ENCODE assay signal across 8 cellular contexts in the genomic region with DNA sequence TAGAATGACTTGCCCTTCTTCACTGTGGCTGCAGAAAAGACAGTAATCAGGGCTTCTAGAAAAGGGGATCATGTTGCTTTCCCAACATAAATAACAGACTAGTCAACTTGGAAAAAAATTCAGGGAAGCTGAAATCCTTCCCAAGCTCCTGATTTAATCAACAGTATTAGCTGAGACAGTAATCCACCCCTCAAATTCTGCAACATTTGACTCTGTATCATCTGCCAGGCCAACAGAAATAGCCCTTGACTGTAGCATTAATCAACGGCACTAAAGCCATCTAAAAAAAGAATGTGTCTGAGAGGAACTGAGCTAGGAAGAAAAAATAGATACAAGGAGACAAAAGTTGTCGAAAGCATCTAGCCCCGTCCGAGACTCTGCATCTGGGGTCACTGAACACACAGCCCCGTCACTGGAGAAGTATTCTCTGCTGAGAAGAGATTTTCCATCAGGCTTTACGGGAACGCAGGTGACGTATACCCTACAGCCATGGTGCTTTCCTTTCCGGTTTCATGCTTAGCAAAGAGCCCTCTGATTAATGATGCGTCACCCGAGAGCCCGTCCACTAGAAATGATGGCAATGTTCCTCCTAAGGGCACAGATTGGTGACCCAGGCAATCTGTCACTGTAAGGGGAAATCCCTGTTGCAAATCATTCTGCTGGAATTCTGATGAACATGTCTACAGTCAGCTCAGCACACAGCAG. TPM values are rescaled to one million over a fixed set of nuclear protein-coding genes. Genes with fewer than 3 reads are reported as not detected.
DNase-seq lines count a peak whose midpoint lies in the region; ATAC-seq, FAIRE-seq and TF ChIP-seq lines count a peak whose summit lies in the region.

No MANE protein-coding gene starts in this region.

- ATAC-seq in HG02852 (IDR thresholded peaks at IDR 0.05; ENCODE audit: unreplicated experiment): no peak

- no peak overlapping the region for H3K18ac ChIP-seq in mesendoderm (ENCODE audit: low read length)

- H4K5ac ChIP-seq in mesendoderm (ENCODE audit: low read length): no peak overlapping the region

- H3K36me3 ChIP-seq in BJ (ENCODE audit: control insufficient read depth, insufficient read depth, low read length): no peaks in the 10 kb centered on the region
- H3K36me3 ChIP-seq in mesendoderm (ENCODE audit: control insufficient read depth, insufficient read depth, low read length): no peaks in the 10 kb centered on the region

- H3K4me1 ChIP-seq in mesendoderm (ENCODE audit: control insufficient read depth, low read depth, low read length): no peaks in the 10 kb centered on the region

- POLR2A ChIA-PET in BJ (lab: Charles Lee): interaction anchor here (0.6 kb wide), 1 partner anchor 16 kb away, joined by 4 read pairs; no protein-coding TSS in a partner anchor

- H2BK15ac ChIP-seq in mesendoderm (replicated peaks; ENCODE audit: low read depth): peak overlapping the region; percentile 4

- no peak overlapping the region for H4K8ac ChIP-seq in mesendoderm (ENCODE audit: low read depth, low read length)

- peak; percentile 76 for FAIRE-seq in HTR-8/SVneo (lab: Jason Lieb, UNC)

- no peak for TF ChIP-seq CTCF in BJ (IDR thresholded peaks at IDR 0.05; ENCODE audit: insufficient read depth, low read depth, low read length)

- no CpG with 5 or more reads among the region's 12 CpGs for WGBS in mesendoderm (ENCODE audit: extremely low coverage, insufficient coverage, low lambda C conversion rate)

- no peaks in the 10 kb centered on the region for H3K79me1 ChIP-seq in mesendoderm (ENCODE audit: low read length)

- H3K4me3 ChIP-seq in BJ (ENCODE audit: low read depth, low read length): no peak overlapping the region
- H3K4me3 ChIP-seq in mesendoderm (ENCODE audit: low read length): no peak overlapping the region

- H3K27ac ChIP-seq in mesendoderm (ENCODE audit: low read depth, low read length): no peak overlapping the region

- H3K23ac ChIP-seq in mesendoderm (ENCODE audit: low read length): no peak overlapping the region

- no peak overlapping the region for H2AK5ac ChIP-seq in mesendoderm (ENCODE audit: low read length)

- DNase-seq in BJ (ENCODE audit: low read depth): peak; percentile 84
- peak; percentile 92 for DNase-seq in HTR-8/SVneo (ENCODE audit: insufficient read length, low spot score)
- peak; percentile 44 for DNase-seq in brain pericyte (ENCODE audit: low read depth, low spot score)
- DNase-seq in mesendoderm: no peak
- DNase-seq in T-helper 9 cell: no peak
- DNase-seq in NCI-H748 treated with DMSO at 0.1 percent for 48 hours (lab: John Stamatoyannopoulos, UW): no peak
- no peak for DNase-seq in activated effector memory CD4-positive, alpha-beta T cell treated with Interleukin-2 at 50 U/mL for 16 hours

- no peaks in the 10 kb centered on the region for H3K27me3 ChIP-seq in BJ (ENCODE audit: control insufficient read depth, insufficient read depth, low read length)
- no peaks in the 10 kb centered on the region for H3K27me3 ChIP-seq in mesendoderm (ENCODE audit: insufficient read depth, low read length, poor library complexity)

- peak overlapping the region; percentile 10 for H3K56ac ChIP-seq in mesendoderm (ENCODE audit: low read length)

- H3K79me2 ChIP-seq in mesendoderm (ENCODE audit: control insufficient read depth, insufficient read depth, low read length): no peaks in the 10 kb centered on the region

- no peak overlapping the region for H2BK120ac ChIP-seq in mesendoderm (ENCODE audit: low read depth, low read length)

- CTCF ChIA-PET in BJ (lab: Yijun Ruan, JAX): interaction anchor here (0.9 to 1.8 kb wide), 3 partner anchors 37 to 139 kb away, joined by 3 to 5 read pairs (median 4); no protein-coding TSS in a partner anchor

- H3K4me2 ChIP-seq in mesendoderm (ENCODE audit: low read length): no peak overlapping the region

- H2BK5ac ChIP-seq in mesendoderm (ENCODE audit: low read length): no peak overlapping the region

- H3K4ac ChIP-seq in mesendoderm (ENCODE audit: low read depth, low read length): no peak overlapping the region

- no peak overlapping the region for H3K9ac ChIP-seq in mesendoderm (ENCODE audit: low read length)

RNA-seq across cellular contexts. Expression of a gene that starts 42.1 kb away (rescaled TPM):
- polyA plus RNA-seq in BJ (2011; rRNA removed): 18.6 and 23.8 TPM in 2 replicates
- 45.0 and 61.2 TPM in 2 replicates for polyA minus RNA-seq in BJ (2011; rRNA and poly(A)+ RNA removed)
- polyA plus RNA-seq in mesendoderm (2013, experiment 1 of 2): 30.2 TPM
- 28.5 TPM for polyA plus RNA-seq in mesendoderm (2013, experiment 2 of 2)

Comparison
In these comparisons a context has a peak if more than half of its experiments do, and no peak if none do; other contexts are left out.
1. DNase-seq: peak in BJ (single experiment), HTR-8/SVneo (single experiment) and brain pericyte (single experiment); none in mesendoderm (single experiment), T-helper 9 cell (single experiment), NCI-H748 treated with DMSO at 0.1 percent for 48 hours (single experiment) and activated effector memory CD4-positive, alpha-beta T cell treated with Interleukin-2 at 50 U/mL for 16 hours (single experiment).